ENCODE assay signal across 21 cellular contexts in genomic region chr11:77505956-77506355, GRCh38. TPM values are rescaled to one million over a fixed set of nuclear protein-coding genes. Genes with fewer than 3 reads are reported as not detected.
DNase-seq lines count a peak whose midpoint lies in the region; ATAC-seq, FAIRE-seq and TF ChIP-seq lines count a peak whose summit lies in the region.
"Had no signal": no experiment of that assay in that cellular context is flagged by ENCODE, and none has a peak within 500 bp of the region (broad histone marks: within the 10 kb centered on the region; RNA-seq: fewer than 3 reads in every experiment).

No MANE protein-coding gene starts in this region.

- intact Hi-C loops in psoas muscle (cut with DNase I), result no loop called here

- FAIRE-seq in keratinocyte (lab: Jason Lieb, UNC), result no peak
- FAIRE-seq: GM12878 had no signal

- H3K9ac ChIP-seq in keratinocyte (ENCODE audit: control insufficient read depth, extremely low read depth, insufficient read depth, low read length) (no peak overlapping the region), Karpas-422 (ENCODE audit: low read length) (no peak overlapping the region)
- H3K9ac ChIP-seq: BLaER1 had no signal

- H3K27me3 Mint-ChIP-seq in GM23338 (ENCODE audit: insufficient read depth, low read depth, poor library complexity), result no peaks in the 10 kb centered on the region
- peaks cover 36% of the 10 kb centered on the region for H3K27me3 Mint-ChIP-seq in stimulated activated memory B cell treated with anti-CD40 and anti-IgM and Interleukin-4, amounts not matched to agents 10 μg/mL and 1 μg/mL and 100 μg/mL, for 72 hours

- no peaks in the 10 kb centered on the region for H4K20me1 ChIP-seq in GM23338 (replicated peaks; ENCODE audit: insufficient read depth)
- H4K20me1 ChIP-seq in keratinocyte (ENCODE audit: control insufficient read depth, extremely low read depth, insufficient read depth, low read length), result no peaks in the 10 kb centered on the region
- no peaks in the 10 kb centered on the region for H4K20me1 ChIP-seq in Karpas-422 (ENCODE audit: insufficient read depth, low read depth, low read length)
- H4K20me1 ChIP-seq: BLaER1 had no signal

- TF ChIP-seq CTCF in BE2C (IDR thresholded peaks at IDR 0.05; ENCODE audit: low read depth, low read length), result no peak
- no peak for TF ChIP-seq CTCF in GM23338 (conservative IDR thresholded peaks at IDR 0.05; ENCODE audit: low read depth in 2 of 2)
- TF ChIP-seq CTCF in VCaP (conservative IDR thresholded peaks at IDR 0.05), result no peak
- TF ChIP-seq CTCF in keratinocyte (optimal IDR thresholded peaks at IDR 0.05 in 1 of 3, IDR thresholded peaks at IDR 0.05 in 1 of 3, conservative IDR thresholded peaks at IDR 0.05 in 1 of 3; ENCODE audit: extremely low read depth in 1 of 3, insufficient read depth in 2 of 3, low read length in 3 of 3), result no peak
- no peak for TF ChIP-seq CTCF in psoas muscle (IDR thresholded peaks at IDR 0.05)

- H3K9me2 ChIP-seq in GM23338 (ENCODE audit: insufficient read depth), result no peaks in the 10 kb centered on the region
- H3K9me2 ChIP-seq in Karpas-422 (replicated peaks; ENCODE audit: insufficient read depth, low read length), result no peaks in the 10 kb centered on the region

- 0 out of 2 replicates have a peak overlapping the region, but pooled peaks have one; percentile 24 for H2AFZ ChIP-seq in GM23338
- no peak overlapping the region for H2AFZ ChIP-seq in keratinocyte (ENCODE audit: control insufficient read depth, low read length)
- H2AFZ ChIP-seq in Karpas-422 (ENCODE audit: low read length), result no peak overlapping the region

- no peaks in the 10 kb centered on the region for H3K9me1 ChIP-seq in keratinocyte (ENCODE audit: control insufficient read depth, extremely low read depth, insufficient read depth, low read length)

- dilution Hi-C loops in keratinocyte (cut with MboI; ENCODE audit: extremely low pct_ligation_motif_present, low sequenced_read_pairs), result no loop called here

- H3K4me3 ChIP-seq in BE2C (ENCODE audit: low read depth, low read length), result no peak overlapping the region
- H3K4me3 ChIP-seq in GM23338, result no peak overlapping the region
- no peak overlapping the region for H3K4me3 ChIP-seq in keratinocyte (ENCODE audit: control insufficient read depth in 2 of 3, extremely low read depth in 1 of 3, insufficient read depth in 2 of 3, low read depth in 1 of 3, low read length in 3 of 3)
- no peak overlapping the region for H3K4me3 ChIP-seq in psoas muscle
- H3K4me3 ChIP-seq in Karpas-422 (ENCODE audit: low read length), result no peak overlapping the region
- H3K4me3 ChIP-seq: BLaER1, GM12878, HAP-1, SJCRH30 had no signal

- no peaks in the 10 kb centered on the region for H3F3A ChIP-seq in GM23338 (replicated peaks; ENCODE audit: low read depth)

- ATAC-seq in GM23338 (no peak), psoas muscle (no peak)
- ATAC-seq in stimulated activated memory B cell treated with anti-CD40 and anti-IgM and Interleukin-4, amounts not matched to agents 10 μg/mL and 1 μg/mL and 100 μg/mL, for 72 hours, result no peak
- ATAC-seq: GM12878, Panc1 had no signal

- H3K9me3 ChIP-seq in BE2C (no peaks in the 10 kb centered on the region), keratinocyte (ENCODE audit: control insufficient read depth, low read depth, low read length) (no peaks in the 10 kb centered on the region), psoas muscle (no peaks in the 10 kb centered on the region), Karpas-422 (ENCODE audit: low read length) (no peaks in the 10 kb centered on the region)
- H3K9me3 ChIP-seq: BLaER1, HAP-1, SJCRH30 had no signal

- H3K79me2 ChIP-seq in GM23338 (replicated peaks; ENCODE audit: insufficient read depth) (no peaks in the 10 kb centered on the region), keratinocyte (ENCODE audit: control insufficient read depth, insufficient read depth, low read length) (no peaks in the 10 kb centered on the region), Karpas-422 (ENCODE audit: low read length) (no peaks in the 10 kb centered on the region)

- H3K36me3 ChIP-seq in BE2C (no peaks in the 10 kb centered on the region), GM23338 (ENCODE audit: insufficient read depth) (no peaks in the 10 kb centered on the region), keratinocyte (ENCODE audit: control insufficient read depth in 2 of 2, extremely low read depth in 1 of 2, insufficient read depth in 2 of 2, low read length in 2 of 2) (no peaks in the 10 kb centered on the region), psoas muscle (ENCODE audit: insufficient read depth in 1 of 2, low read depth in 1 of 2) (no peaks in the 10 kb centered on the region), Karpas-422 (ENCODE audit: insufficient read depth, low read length) (no peaks in the 10 kb centered on the region)
- H3K36me3 ChIP-seq: BLaER1, HAP-1, SJCRH30 had no signal

- no peaks in the 10 kb centered on the region for H3K9me3 Mint-ChIP-seq in GM23338
- H3K9me3 Mint-ChIP-seq in stimulated activated memory B cell treated with anti-CD40 and anti-IgM and Interleukin-4, amounts not matched to agents 10 μg/mL and 1 μg/mL and 100 μg/mL, for 72 hours, result peaks cover 4% of the 10 kb centered on the region

- H3K27ac Mint-ChIP-seq in GM23338, result no peak overlapping the region
- H3K27ac Mint-ChIP-seq in stimulated activated memory B cell treated with anti-CD40 and anti-IgM and Interleukin-4, amounts not matched to agents 10 μg/mL and 1 μg/mL and 100 μg/mL, for 72 hours, result no peak overlapping the region
- H3K27ac Mint-ChIP-seq: CD4-positive, alpha-beta T cell had no signal

- H3K27me3 ChIP-seq in BE2C (no peaks in the 10 kb centered on the region), GM23338 (ENCODE audit: insufficient read depth) (no peaks in the 10 kb centered on the region), keratinocyte (ENCODE audit: control insufficient read depth, extremely low read depth, insufficient read depth, low read length) (peaks cover 5% of the 10 kb centered on the region), psoas muscle (ENCODE audit: insufficient read depth in 3 of 3, low read length in 2 of 3) (no peaks in the 10 kb centered on the region), Karpas-422 (ENCODE audit: low read length) (no peaks in the 10 kb centered on the region)
- H3K27me3 ChIP-seq: BLaER1, SJCRH30 had no signal

- WGBS in psoas muscle, 3 donors, result 62 to 72% (median 68%) methylated on average over 3 of the region's 3 CpGs

- H3K4me2 ChIP-seq in GM23338 (no peak overlapping the region), keratinocyte (ENCODE audit: control insufficient read depth, extremely low read depth, insufficient read depth, low read depth, low read length) (peak overlapping the region; percentile 65), Karpas-422 (ENCODE audit: low read depth, low read length, poor library complexity, severe bottlenecking) (no peak overlapping the region)
- H3K4me2 ChIP-seq: BLaER1 had no signal

- H3K4me1 ChIP-seq in BE2C (peaks cover 43% of the 10 kb centered on the region), GM23338 (ENCODE audit: insufficient read depth) (peaks cover 8% of the 10 kb centered on the region; the same call in 1 of the 2 replicates), keratinocyte (ENCODE audit: control insufficient read depth, extremely low read depth, insufficient read depth, low read length) (peaks cover 23% of the 10 kb centered on the region), psoas muscle (no peaks in the 10 kb centered on the region), Karpas-422 (ENCODE audit: low read length) (peaks cover 13% of the 10 kb centered on the region)
- H3K4me1 ChIP-seq: HAP-1 had no signal

- no peaks in the 10 kb centered on the region for H3K36me3 Mint-ChIP-seq in GM23338 (ENCODE audit: low read depth)
- no peaks in the 10 kb centered on the region for H3K36me3 Mint-ChIP-seq in stimulated activated memory B cell treated with anti-CD40 and anti-IgM and Interleukin-4, amounts not matched to agents 10 μg/mL and 1 μg/mL and 100 μg/mL, for 72 hours

- no peak overlapping the region for H3K4me3 Mint-ChIP-seq in GM23338
- no peak overlapping the region for H3K4me3 Mint-ChIP-seq in stimulated activated memory B cell treated with anti-CD40 and anti-IgM and Interleukin-4, amounts not matched to agents 10 μg/mL and 1 μg/mL and 100 μg/mL, for 72 hours
- H3K4me3 Mint-ChIP-seq: CD4-positive, alpha-beta T cell had no signal

- peak; percentile 69 for DNase-seq in BE2C
- DNase-seq in GM23338 (ENCODE audit: low spot score), result no peak
- no peak for DNase-seq in keratinocyte (ENCODE audit: low read depth, low spot score)
- DNase-seq in psoas muscle, result no peak
- no peak for DNase-seq in Karpas-422
- DNase-seq: CD4-positive, alpha-beta T cell; DND-41; MM.1S; NCI-H1092; NCI-H146; NCI-H2029; NCI-H2171; NCI-H446; NCI-H526 treated with DMSO at 0.1 percent for 48 hours; SJCRH30 had no signal

- H3K4me1 Mint-ChIP-seq in GM23338, result peaks cover 16% of the 10 kb centered on the region
- H3K4me1 Mint-ChIP-seq in stimulated activated memory B cell treated with anti-CD40 and anti-IgM and Interleukin-4, amounts not matched to agents 10 μg/mL and 1 μg/mL and 100 μg/mL, for 72 hours, result peaks cover 20% of the 10 kb centered on the region

- H3K27ac ChIP-seq in GM23338 (ENCODE audit: low read depth), result no peak overlapping the region
- H3K27ac ChIP-seq in VCaP, result peak overlapping the region; percentile 81
- H3K27ac ChIP-seq in keratinocyte (ENCODE audit: control insufficient read depth, insufficient read depth, low read length), result no peak overlapping the region
- no peak overlapping the region for H3K27ac ChIP-seq in psoas muscle
- no peak overlapping the region for H3K27ac ChIP-seq in Karpas-422 (ENCODE audit: low read length)
- H3K27ac ChIP-seq: BLaER1, SJCRH30 had no signal

TF ChIP-seq in GM23338, 12 proteins besides CTCF, POLR2A, EP300 and RAD21:
- no peak for TF ChIP-seq NANOG (IDR thresholded peaks at IDR 0.05; ENCODE audit: borderline replicate concordance)
- no peak for TF ChIP-seq EZH2 (IDR thresholded peaks at IDR 0.05; ENCODE audit: low read depth, unreplicated experiment)

RNA-seq across cellular contexts. Expression of gene PAK1, which starts 32.1 kb away (rescaled TPM):
- polyA plus RNA-seq in BE2C (2012; ENCODE audit: insufficient read depth, insufficient read length, low read depth), result 11.9 TPM
- 143 and 175 TPM in 2 replicates for total RNA-seq in GM23338 (2014; rRNA removed; shearing (Covaris generic))
- polyA plus RNA-seq in GM23338 (2016; fragmentation: Nextera tagmentation; extraction: Ambion mirVana) (102 and 109 TPM in 2 replicates), keratinocyte (77.3 to 85.8 TPM (median 78.2 TPM) in 3 replicates), psoas muscle (10 to 100 TPM; 12.8 to 29.5 (median 20.9) TPM)
- polyA plus RNA-seq in keratinocyte (2011; ENCODE audit: low read depth), result 50.0 TPM
- polyA plus RNA-seq in keratinocyte (2011; cell fraction: cytosol; rRNA removed), result 70.8 and 108 TPM in 2 replicates
- polyA plus RNA-seq in keratinocyte (2011; cell fraction: nucleus; rRNA removed), result 105 and 118 TPM in 2 replicates
- polyA plus RNA-seq in keratinocyte (2012; ENCODE audit: low replicate concordance), result 32.7 and 49.4 TPM in 2 replicates
- polyA minus RNA-seq in keratinocyte, result 65.8 to 148 TPM (median 140 TPM) in 3 replicates
- polyA minus RNA-seq in keratinocyte (2011; cell fraction: cytosol; rRNA and poly(A)+ RNA removed), result 51.4 TPM
- 41.4 and 86.6 TPM in 2 replicates for polyA minus RNA-seq in keratinocyte (2011; cell fraction: nucleus; rRNA and poly(A)+ RNA removed)
- 10 to 100 TPM; 39.5 to 78.7 (median 52.9) TPM for total RNA-seq in psoas muscle
- 18.7 and 60.1 TPM in 2 replicates for total RNA-seq in Karpas-422 (2014; rRNA removed; shearing (Covaris generic); ENCODE audit: low replicate concordance)
